ENCODE assay signal across 8 cellular contexts in genomic region chr19:23273022-23273593, GRCh38. TPM values are rescaled to one million over a fixed set of nuclear protein-coding genes. Genes with fewer than 3 reads are reported as not detected.
A peak's percentile ranks its signal among the peaks of the same experiment; 100 is the strongest.
DNase-seq lines count a peak whose midpoint lies in the region; ATAC-seq and TF ChIP-seq lines count a peak whose summit lies in the region.

No MANE protein-coding gene starts in this region.

- no peaks in the 10 kb centered on the region for H3K9me3 ChIP-seq in adrenal gland (replicated peaks in 1 of 3)

- 1 to 4% (median 3%) methylated on average over 6 to 10 of the region's 10 CpGs for WGBS in adrenal gland, 4 donors

- TF ChIP-seq POLR2A in adrenal gland (IDR thresholded peaks at IDR 0.05) = no peak

- peak; percentile 12; the same call in 1 of the 2 replicates for TF ChIP-seq CTCF in AG09319 (IDR thresholded peaks at IDR 0.05; ENCODE audit: low read depth, low read length)
- TF ChIP-seq CTCF in HFFc6 (IDR thresholded peaks at IDR 0.05) = no peak
- no peak for TF ChIP-seq CTCF in adrenal gland (IDR thresholded peaks at IDR 0.05)
- no peak for TF ChIP-seq CTCF in GM10248 (IDR thresholded peaks at IDR 0.05; ENCODE audit: control extremely low read depth, extremely low read depth, low read depth, missing control alignments)

- intact Hi-C loops in adrenal gland (cut with DNase I) = no loop called here

- peaks cover 0 to 4% of the 10 kb centered on the region in 2 donors for H3K36me3 ChIP-seq in adrenal gland (replicated peaks in 1 of 2)

- H3K27me3 Mint-ChIP-seq in HFFc6 (ENCODE audit: insufficient read depth) (no peaks in the 10 kb centered on the region; the same call in 1 of the 2 replicates), immature natural killer cell (ENCODE audit: low read depth in 3 of 3) (peaks cover 0 to 2% (median 2%) of the 10 kb centered on the region in 3 donors)
- H3K27me3 Mint-ChIP-seq in stimulated activated naive CD8-positive, alpha-beta T cell treated with anti-CD3 and anti-CD28 coated beads, Interleukin-15, Interleukin-2, amounts not matched to agents 100 ng/mL and 50 ng/mL, for 24 hours = no peaks in the 10 kb centered on the region

- H3K4me1 ChIP-seq in adrenal gland (replicated peaks in 1 of 2) = peaks cover 0 to 12% of the 10 kb centered on the region in 2 donors

- CTCF ChIA-PET in GM10248 (lab: Yijun Ruan, JAX) = interaction anchor here (0.7 to 1.4 kb wide), 2 partner anchors 11 to 23 kb away, joined by 3 to 5 read pairs; partner anchors contain the start of gene ZNF724

- no peak for DNase-seq in AG09319 (ENCODE audit: extremely low read depth, low read depth)
- no peak for DNase-seq in HFFc6
- peak in 2 of 7 donors; percentile 15 to 57 for DNase-seq in adrenal gland
- DNase-seq in immature natural killer cell = peak in 1 of 3 donors; percentile 10
- DNase-seq in CD1c-positive myeloid dendritic cell (ENCODE audit: extremely low spot score) = no peak
- no peak for DNase-seq in GM10248 (ENCODE audit: extremely low spot score)

- peak overlapping the region; percentile 65 for H3K27ac Mint-ChIP-seq in HFFc6
- H3K27ac Mint-ChIP-seq in immature natural killer cell = peak overlapping the region; percentile 86 to 93 (median 89)
- H3K27ac Mint-ChIP-seq in stimulated activated naive CD8-positive, alpha-beta T cell treated with anti-CD3 and anti-CD28 coated beads, Interleukin-15, Interleukin-2, amounts not matched to agents 100 ng/mL and 50 ng/mL, for 24 hours = peak overlapping the region; percentile 83

- H3K27me3 ChIP-seq in adrenal gland = no peaks in the 10 kb centered on the region

- H3K27ac ChIP-seq in adrenal gland = peak overlapping the region in 4 of 5 donors; percentile 50 to 88 (median 82)

- peaks cover 20% of the 10 kb centered on the region for H3K36me3 Mint-ChIP-seq in HFFc6 (ENCODE audit: low read depth)
- peaks cover 6 to 11% (median 8%) of the 10 kb centered on the region in 3 donors for H3K36me3 Mint-ChIP-seq in immature natural killer cell
- H3K36me3 Mint-ChIP-seq in stimulated activated naive CD8-positive, alpha-beta T cell treated with anti-CD3 and anti-CD28 coated beads, Interleukin-15, Interleukin-2, amounts not matched to agents 100 ng/mL and 50 ng/mL, for 24 hours (ENCODE audit: low read depth) = peaks cover 37% of the 10 kb centered on the region

- H3K4me3 Mint-ChIP-seq in HFFc6 = peak overlapping the region; percentile 93
- H3K4me3 Mint-ChIP-seq in immature natural killer cell = peak overlapping the region; percentile 91 to 99 (median 98)
- peak overlapping the region; percentile 91 for H3K4me3 Mint-ChIP-seq in stimulated activated naive CD8-positive, alpha-beta T cell treated with anti-CD3 and anti-CD28 coated beads, Interleukin-15, Interleukin-2, amounts not matched to agents 100 ng/mL and 50 ng/mL, for 24 hours

- no peak for ATAC-seq in HG03135 (IDR thresholded peaks at IDR 0.05; ENCODE audit: unreplicated experiment)

- no peaks in the 10 kb centered on the region for H3K9me3 Mint-ChIP-seq in HFFc6
- no peaks in the 10 kb centered on the region for H3K9me3 Mint-ChIP-seq in immature natural killer cell
- H3K9me3 Mint-ChIP-seq in stimulated activated naive CD8-positive, alpha-beta T cell treated with anti-CD3 and anti-CD28 coated beads, Interleukin-15, Interleukin-2, amounts not matched to agents 100 ng/mL and 50 ng/mL, for 24 hours = no peaks in the 10 kb centered on the region

- peak overlapping the region; percentile 10 to 99 (median 83) for H3K4me3 ChIP-seq in adrenal gland

- H3K4me1 Mint-ChIP-seq in HFFc6 (ENCODE audit: low read depth) (peaks cover 27% of the 10 kb centered on the region), immature natural killer cell (peaks cover 31 to 33% of the 10 kb centered on the region in 2 donors)
- peaks cover 27% of the 10 kb centered on the region for H3K4me1 Mint-ChIP-seq in stimulated activated naive CD8-positive, alpha-beta T cell treated with anti-CD3 and anti-CD28 coated beads, Interleukin-15, Interleukin-2, amounts not matched to agents 100 ng/mL and 50 ng/mL, for 24 hours (ENCODE audit: low read depth)

- POLR2A ChIA-PET in GM10248 (lab: Yijun Ruan, JAX) = interaction anchor here (0.6 to 1.6 kb wide), 5 partner anchors 8 to 414 kb away, joined by 3 to 17 read pairs (median 4); partner anchors contain the start of genes ZNF675 and ZNF724

RNA-seq across cellular contexts. Expression of gene ZNF724, which starts 22.9 kb away (rescaled TPM):
- total RNA-seq in HFFc6 (2021; fragmentation: NEBNext Ultra II Directional; extraction: Animal tissue kit (Norgen Biotek cat#: 25700)) = 1 to 10 TPM; 3.3 to 6.2 (median 5.5) TPM
- 1 to 10 TPM in 5 of 8 donors, under 1 TPM in 3; 0.36 to 3.4 (median 1.6) TPM for total RNA-seq in adrenal gland
- polyA plus RNA-seq in adrenal gland (under 1 TPM; 0.07 to 0.95 (median 0.72) TPM), immature natural killer cell (1 to 10 TPM in 1 of 3 donors, under 1 TPM in 1, not detected in 1; 0.77 to 2.4 TPM)
